7 cellular contexts compared by ENCODE assay signal in genomic region chrX:139739138-139739537, GRCh38. TPM values are rescaled to one million over a fixed set of nuclear protein-coding genes. Genes with fewer than 3 reads are reported as not detected.
DNase-seq lines count a peak whose midpoint lies in the region; ATAC-seq and TF ChIP-seq lines count a peak whose summit lies in the region.

No MANE protein-coding gene starts in this region.

- peak; percentile 83 for DNase-seq in PC-3
- DNase-seq in kidney epithelial cell (ENCODE audit: low read depth) = peak; percentile 12
- no peak for DNase-seq in NCI-H2081 (lab: John Stamatoyannopoulos, UW)
- no peak for DNase-seq in GM10248 (ENCODE audit: extremely low spot score)
- DNase-seq in tibial artery = no peak

- BruUV-seq in PC-3 (replicated peaks; lab: Mats Ljungman, UMichigan) = no TSS peak

- H3K36me3 ChIP-seq in PC-3 (ENCODE audit: low read depth, low read length) (no peaks in the 10 kb centered on the region), kidney epithelial cell (ENCODE audit: control insufficient read depth, insufficient read depth, low read length) (no peaks in the 10 kb centered on the region), tibial artery (peaks cover 0 to 5% (median 0%) of the 10 kb centered on the region in 3 donors)

- H3K4me1 ChIP-seq in PC-3 (ENCODE audit: insufficient read depth, low read length) = peaks cover 24% of the 10 kb centered on the region
- H3K4me1 ChIP-seq in tibial artery = no peaks in the 10 kb centered on the region

- H3K9ac ChIP-seq in PC-3 (ENCODE audit: low read length) = 0 out of 2 replicates have a peak overlapping the region, but pooled peaks have one; percentile 19

- H4K20me1 ChIP-seq in PC-3 (ENCODE audit: low read length) = no peaks in the 10 kb centered on the region

- peak; percentile 94 for ATAC-seq in GM18870 (IDR thresholded peaks at IDR 0.05; ENCODE audit: unreplicated experiment)
- ATAC-seq in HG02571 (IDR thresholded peaks at IDR 0.05; ENCODE audit: unreplicated experiment) = peak; percentile 61
- peak; percentile 87 for ATAC-seq in PC-3

- H3K4me3 ChIP-seq in PC-3 (ENCODE audit: low read length) = no peak overlapping the region
- no peak overlapping the region for H3K4me3 ChIP-seq in kidney epithelial cell (ENCODE audit: low read depth, low read length)
- H3K4me3 ChIP-seq in tibial artery = no peak overlapping the region

- H3K27me3 ChIP-seq in PC-3 (ENCODE audit: low read length) = no peaks in the 10 kb centered on the region
- no peaks in the 10 kb centered on the region for H3K27me3 ChIP-seq in kidney epithelial cell (ENCODE audit: control insufficient read depth, insufficient read depth, low read length)
- no peaks in the 10 kb centered on the region for H3K27me3 ChIP-seq in tibial artery

- H3K79me2 ChIP-seq in PC-3 (ENCODE audit: low read length) = no peaks in the 10 kb centered on the region

- CTCF ChIA-PET in PC-3 (lab: Charles Lee) = no interaction called here
- CTCF ChIA-PET in GM10248 (lab: Yijun Ruan, JAX) = interaction anchor here (1.0 to 1.1 kb wide), 2 partner anchors 9 to 21 kb away, joined by 3 read pairs; no protein-coding TSS in a partner anchor

- H3F3A ChIP-seq in PC-3 (ENCODE audit: low read length, unreplicated experiment) = no peaks in the 10 kb centered on the region

- H3K9me3 ChIP-seq in PC-3 (ENCODE audit: low read length) (no peaks in the 10 kb centered on the region), tibial artery (no peaks in the 10 kb centered on the region)

- H3K27ac ChIP-seq in PC-3 (ENCODE audit: low read length) (peak overlapping the region; percentile 86), tibial artery (no peak overlapping the region)

- intact Hi-C loops in PC-3 (cut with micrococcal nuclease) = loop anchor here (5.0 kb wide), 1 partner anchor 537 kb away; no protein-coding TSS in a partner anchor
- intact Hi-C loops in tibial artery (cut with DNase I; ENCODE audit: low total_unique reads) = no loop called here

- peak overlapping the region; percentile 51; the same call in 1 of the 2 replicates for H3K4me2 ChIP-seq in PC-3 (ENCODE audit: low read length)

- POLR2A ChIA-PET in PC-3 (lab: Charles Lee; ENCODE audit: unreplicated experiment) (no interaction called here), GM10248 (lab: Yijun Ruan, JAX) (no interaction called here)

- TF ChIP-seq CTCF in PC-3 (conservative IDR thresholded peaks at IDR 0.05; ENCODE audit: low read depth, low read length) (no peak), kidney epithelial cell (IDR thresholded peaks at IDR 0.05; ENCODE audit: insufficient read depth, low read length, poor library complexity, severe bottlenecking) (no peak), GM10248 (IDR thresholded peaks at IDR 0.05; ENCODE audit: control extremely low read depth, extremely low read depth, low read depth, missing control alignments) (no peak), tibial artery (IDR thresholded peaks at IDR 0.05) (no peak)

- H2AFZ ChIP-seq in PC-3 (ENCODE audit: low read length) = no peak overlapping the region

- H3K9me2 ChIP-seq in PC-3 (replicated peaks; ENCODE audit: low read length) = no peaks in the 10 kb centered on the region

RNA-seq across cellular contexts. Expression of gene MCF2, which starts 31.2 kb away (rescaled TPM):
- total RNA-seq in PC-3 (2014; rRNA removed) = not detected in 2 replicates
- total RNA-seq in kidney epithelial cell = not detected in 2 replicates

Comparison
In these comparisons a context has a peak if more than half of its experiments do, and no peak if none do; other contexts are left out.
1. DNase-seq: peak in PC-3 (single experiment) and kidney epithelial cell (single experiment); none in NCI-H2081 (0 of 2), GM10248 (single experiment) and tibial artery (0 of 2).
2. Peak in every context shown above with its lines, with median percentiles within 50 percentile points of each other: ATAC-seq.